Comparison of ENCODE assay signal across 17 cellular contexts in the genomic region with DNA sequence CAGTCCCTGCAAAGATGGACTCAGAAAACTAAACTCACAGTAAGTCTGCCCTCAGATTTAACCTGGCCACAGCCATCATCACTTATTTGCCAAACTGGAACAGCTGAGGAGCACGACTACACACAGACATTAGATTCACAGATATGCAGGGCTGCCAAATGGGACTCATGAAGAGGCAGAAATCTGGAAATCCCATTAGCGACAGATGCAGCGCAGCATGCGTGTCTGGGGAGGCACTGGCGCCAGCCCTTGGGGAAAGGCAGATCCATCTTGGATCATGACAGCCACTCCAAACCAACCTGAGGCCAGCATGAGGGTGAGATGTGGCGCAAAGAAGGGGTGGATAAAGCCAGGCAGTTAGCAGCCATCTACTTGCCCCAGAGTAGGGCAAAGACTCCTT.
"Had no signal": no experiment of that assay in that cellular context is flagged by ENCODE, and none has a peak within 500 bp of the region (broad histone marks: within the 10 kb centered on the region; RNA-seq: fewer than 3 reads in every experiment).

No MANE protein-coding gene starts in this region.

- H3K36me3 ChIP-seq: gastroesophageal sphincter, heart left ventricle, WERI-Rb-1 had no signal

- H3K27me3 ChIP-seq: gastroesophageal sphincter, heart left ventricle had no signal

- H3K4me3 ChIP-seq: coronary artery, gastroesophageal sphincter, heart left ventricle had no signal

- DNase-seq: activated CD4-positive, alpha-beta T cell treated with anti-CD3 and anti-CD28 coated beads, Interleukin-2, amount 10 ng/mL, durations not matched to agents 7 days and 5 days; activated CD4-positive, CD25-positive, alpha-beta regulatory T cell treated with anti-CD3 and anti-CD28 coated beads, Interleukin-2, amount 50 U/mL, for 72 hours; activated CD8-positive, alpha-beta memory T cell treated with anti-CD3 and anti-CD28 coated beads, Interleukin-2, amount 10 ng/mL, durations not matched to agents 7 days and 5 days; activated CD8-positive, alpha-beta T cell treated with anti-CD3 and anti-CD28 coated beads for 36 hours; activated effector memory CD4-positive, alpha-beta T cell treated with anti-CD3 and anti-CD28 coated beads, Interleukin-2, amount 50 U/mL, for 16 hours; activated naive CD4-positive, alpha-beta T cell treated with anti-CD3 and anti-CD28 coated beads, Interleukin-2, amount 10 ng/mL, durations not matched to agents 7 days and 5 days; activated T-cell treated with anti-CD3 and anti-CD28 coated beads for 4 hours; amygdala; cerebellar nuclear complex; heart left ventricle; left ventricle myocardium superior; mammary epithelial cell; stimulated activated CD4-positive, alpha-beta T cell treated with anti-CD3 and anti-CD28 coated beads, Interleukin-4, amount 100 ng/mL, for 4 hours; stimulated activated naive CD8-positive, alpha-beta T cell treated with anti-CD3 and anti-CD28 coated beads, Interleukin-15, Interleukin-2, amounts not matched to agents 100 U/mL and 50 U/mL, for 24 hours; WERI-Rb-1 had no signal

- H3K27ac ChIP-seq: coronary artery, heart left ventricle, WERI-Rb-1 had no signal

- H3K9me3 ChIP-seq: gastroesophageal sphincter, heart left ventricle had no signal

- ATAC-seq: activated CD8-positive, alpha-beta memory T cell treated with anti-CD3 and anti-CD28 coated beads, Interleukin-2, amount 10 ng/mL, durations not matched to agents 7 days and 5 days; activated CD8-positive, alpha-beta T cell treated with anti-CD3 and anti-CD28 coated beads for 36 hours; gastroesophageal sphincter; heart left ventricle; left ventricle myocardium superior; stimulated activated naive CD8-positive, alpha-beta T cell treated with anti-CD3 and anti-CD28 coated beads, Interleukin-15, Interleukin-2, amounts not matched to agents 100 U/mL and 50 U/mL, for 24 hours had no signal
